32 cellular contexts compared by ENCODE assay signal in the genomic region with DNA sequence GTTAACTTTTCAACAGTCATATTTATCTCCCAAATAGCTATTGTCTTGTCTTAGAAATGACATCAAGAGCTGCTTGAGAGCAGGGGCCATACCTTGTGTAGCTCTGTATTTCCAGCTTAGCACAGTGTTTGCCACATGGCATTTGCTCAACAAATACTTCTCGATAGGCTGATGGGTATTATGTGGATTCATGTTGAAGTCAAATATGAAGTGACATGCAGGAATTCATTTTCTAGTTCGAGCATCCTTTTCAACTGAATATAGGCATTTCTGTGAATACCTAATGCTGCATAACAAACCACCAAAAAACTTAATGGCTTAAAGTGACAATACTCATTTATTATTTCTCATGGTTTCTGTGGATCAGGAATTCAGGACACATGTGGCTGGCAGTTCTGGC.
"Had no signal": no experiment of that assay in that cellular context is flagged by ENCODE, and none has a peak within 500 bp of the region (broad histone marks: within the 10 kb centered on the region; RNA-seq: fewer than 3 reads in every experiment).

No MANE protein-coding gene starts in this region.

- H3K27ac ChIP-seq: lower lobe of right lung, neural progenitor cell, neutrophil, ovary, prostate gland, skin epidermis, stomach, suprapubic skin, tibial artery, uterus had no signal

- H3K4me3 ChIP-seq: hepatocyte, lower lobe of right lung, neural progenitor cell, ovary, prostate gland, skin epidermis, stomach, suprapubic skin, thoracic aorta, tibial artery, uterus had no signal

- H3K9ac ChIP-seq: neural progenitor cell had no signal

- H3K4me1 ChIP-seq: prostate gland, uterus had no signal

- H3K4me2 ChIP-seq: hepatocyte, neural progenitor cell had no signal

- ATAC-seq: left ventricle myocardium superior; lower lobe of right lung; natural killer cell; sciatic nerve; stimulated activated naive B cell treated with anti-CD40 and anti-IgM and Interleukin-4, amounts not matched to agents 10 μg/mL and 1 μg/mL and 100 μg/mL, for 72 hours; stimulated activated naive CD8-positive, alpha-beta T cell treated with anti-CD3 and anti-CD28 coated beads, Interleukin-15, Interleukin-2, amounts not matched to agents 100 U/mL and 50 U/mL, for 24 hours had no signal

- H2AFZ ChIP-seq: hepatocyte, neural progenitor cell had no signal

- H3K4me3 Mint-ChIP-seq: mesothelial cell of epicardium; naive B cell; natural killer cell; nephron progenitor cell; neural progenitor cell; stimulated activated naive B cell treated with anti-CD40 and anti-IgM and Interleukin-4, amounts not matched to agents 10 μg/mL and 1 μg/mL and 100 μg/mL, for 72 hours; type B pancreatic cell had no signal

- H3K9me3 ChIP-seq: lower lobe of right lung, neutrophil, ovary, prostate gland, stomach, suprapubic skin, thoracic aorta, tibial artery, uterus had no signal

- FAIRE-seq: keratinocyte had no signal

- DNase-seq: kidney glomerular epithelial cell; left cardiac atrium; left ventricle myocardium superior; lower lobe of right lung; mammary epithelial cell; mesendoderm; naive B cell; natural killer cell; nephron progenitor cell; ovary; retina; right cardiac atrium; stimulated activated CD4-positive, alpha-beta T cell treated with anti-CD3 and anti-CD28 coated beads, Interleukin-12 subunit alpha, Interleukin-12 subunit beta, amount 100 ng/mL, for 4 hours; stimulated activated CD4-positive, alpha-beta T cell treated with anti-CD3 and anti-CD28 coated beads, Interleukin-15, amount 100 ng/mL, for 24 hours; stimulated activated CD4-positive, alpha-beta T cell treated with anti-CD3 and anti-CD28 coated beads, Interleukin-2, amount 100 ng/mL, for 24 hours; stimulated activated CD4-positive, alpha-beta T cell treated with anti-CD3 and anti-CD28 coated beads, Interleukin-4, amount 100 ng/mL, for 1 hour; stimulated activated naive B cell treated with anti-CD40 and anti-IgM and Interleukin-4, amounts not matched to agents 10 μg/mL and 1 μg/mL and 100 μg/mL, for 72 hours; stimulated activated naive CD8-positive, alpha-beta T cell treated with anti-CD3 and anti-CD28 coated beads, Interleukin-15, Interleukin-2, amounts not matched to agents 100 U/mL and 50 U/mL, for 24 hours; stomach; tibial artery; uterus had no signal

- H3K36me3 ChIP-seq: lower lobe of right lung, neural progenitor cell, neutrophil, ovary, prostate gland, stomach, suprapubic skin, thoracic aorta, tibial artery, uterus had no signal

- H3K27ac Mint-ChIP-seq: mesothelial cell of epicardium; natural killer cell; nephron progenitor cell; neural progenitor cell; stimulated activated naive B cell treated with anti-CD40 and anti-IgM and Interleukin-4, amounts not matched to agents 10 μg/mL and 1 μg/mL and 100 μg/mL, for 72 hours; type B pancreatic cell had no signal

- H3K9me3 Mint-ChIP-seq: mesothelial cell of epicardium, naive B cell, natural killer cell had no signal

- H3K27me3 ChIP-seq: hepatocyte, neural progenitor cell, neutrophil, ovary, stomach, suprapubic skin, tibial artery, uterus had no signal

- H3K36me3 Mint-ChIP-seq: mesothelial cell of epicardium, natural killer cell, neural progenitor cell had no signal
